29 cellular contexts compared by ENCODE assay signal in the genomic region with DNA sequence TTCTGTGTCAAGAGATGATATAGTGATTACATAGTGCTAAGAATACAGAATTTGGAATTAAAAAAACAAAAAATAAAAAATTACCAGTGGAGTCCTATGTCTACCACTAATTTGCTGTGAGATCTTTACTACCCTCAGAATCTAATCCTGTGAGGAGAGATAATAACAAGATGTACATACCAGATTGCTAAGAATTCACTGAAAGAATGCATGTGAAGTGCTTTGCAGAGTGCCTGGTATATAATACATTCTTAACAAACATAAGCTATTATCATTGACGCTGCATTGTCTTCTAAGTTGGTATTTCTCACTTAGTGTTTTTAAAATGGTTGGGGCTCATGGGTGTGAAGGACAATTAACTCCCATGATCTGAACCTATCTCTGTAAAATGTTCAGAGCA.
"Had no signal": no experiment of that assay in that cellular context is flagged by ENCODE, and none has a peak within 500 bp of the region (broad histone marks: within the 10 kb centered on the region; RNA-seq: fewer than 3 reads in every experiment).

No MANE protein-coding gene starts in this region.

- H3K4me1 Mint-ChIP-seq: naive thymus-derived CD8-positive, alpha-beta T cell; nephron progenitor cell; neural crest cell; stimulated activated effector memory CD8-positive, alpha-beta T cell treated with anti-CD3 and anti-CD28 coated beads, Interleukin-12 subunit alpha, Interleukin-12 subunit beta, amount 100 ng/mL, for 72 hours; stimulated activated naive B cell treated with anti-CD40 and anti-IgM and Interleukin-4, amounts not matched to agents 10 μg/mL and 1 μg/mL and 100 μg/mL, for 72 hours had no signal

- H3K9me3 ChIP-seq: neutrophil, pancreas, right lobe of liver, sigmoid colon, stomach, thoracic aorta, thyroid gland, upper lobe of right lung had no signal

- H3K4me3 ChIP-seq: pancreas, psoas muscle, right lobe of liver, sigmoid colon, stomach, thoracic aorta, thyroid gland, tibial nerve, upper lobe of right lung, uterus had no signal

- DNase-seq: naive thymus-derived CD8-positive, alpha-beta T cell; nephron progenitor cell; nucleus accumbens; pancreas; posterior cingulate gyrus; psoas muscle; right cardiac atrium; right lobe of liver; sigmoid colon; small intestine; stimulated activated CD4-positive, alpha-beta T cell treated with anti-CD3 and anti-CD28 coated beads, Interleukin-15, amount 100 ng/mL, for 24 hours; stimulated activated CD4-positive, alpha-beta T cell treated with anti-CD3 and anti-CD28 coated beads, Interleukin-2, amount 100 ng/mL, for 24 hours; stimulated activated CD4-positive, alpha-beta T cell treated with anti-CD3 and anti-CD28 coated beads, Interleukin-2, amount 100 ng/mL, for 48 hours; stimulated activated CD4-positive, alpha-beta T cell treated with anti-CD3 and anti-CD28 coated beads, Interleukin-4, amount 100 ng/mL, for 24 hours; stimulated activated naive B cell treated with anti-CD40 and anti-IgM and Interleukin-4, amounts not matched to agents 10 μg/mL and 1 μg/mL and 100 μg/mL, for 72 hours; stimulated activated naive CD4-positive, alpha-beta T cell treated with Interleukin-2 at 50 U/mL for 16 hours; stomach; thyroid gland; upper lobe of right lung; uterus had no signal

- ATAC-seq: naive thymus-derived CD8-positive, alpha-beta T cell; natural killer cell treated with Interleukin-12 subunit alpha and Interleukin-12 subunit beta and Interleukin-15 and Interleukin-18, amount 100 ng/mL, for 72 hours; pancreas; psoas muscle; right cardiac atrium; right lobe of liver; stimulated activated effector memory CD8-positive, alpha-beta T cell treated with anti-CD3 and anti-CD28 coated beads, Interleukin-12 subunit alpha, Interleukin-12 subunit beta, amount 100 ng/mL, for 72 hours; stimulated activated naive B cell treated with anti-CD40 and anti-IgM and Interleukin-4, amounts not matched to agents 10 μg/mL and 1 μg/mL and 100 μg/mL, for 72 hours; upper lobe of right lung had no signal

- H3K27me3 Mint-ChIP-seq: naive thymus-derived CD8-positive, alpha-beta T cell; natural killer cell treated with Interleukin-12 subunit alpha and Interleukin-12 subunit beta and Interleukin-15 and Interleukin-18, amount 100 ng/mL, for 72 hours; progenitor cell of endocrine pancreas; stimulated activated naive B cell treated with anti-CD40 and anti-IgM and Interleukin-4, amounts not matched to agents 10 μg/mL and 1 μg/mL and 100 μg/mL, for 72 hours; stimulated activated naive CD8-positive, alpha-beta T cell treated with anti-CD3 and anti-CD28 coated beads, Interleukin-15, Interleukin-2, amounts not matched to agents 100 ng/mL and 50 ng/mL, for 24 hours had no signal

- H3K27me3 ChIP-seq: neutrophil, pancreas, right lobe of liver, sigmoid colon, stomach, thyroid gland, tibial nerve, upper lobe of right lung, uterus had no signal

- H3K36me3 Mint-ChIP-seq: natural killer cell treated with Interleukin-12 subunit alpha and Interleukin-12 subunit beta and Interleukin-15 and Interleukin-18, amount 100 ng/mL, for 72 hours; stimulated activated effector memory CD8-positive, alpha-beta T cell treated with anti-CD3 and anti-CD28 coated beads, Interleukin-12 subunit alpha, Interleukin-12 subunit beta, amount 100 ng/mL, for 72 hours; stimulated activated naive B cell treated with anti-CD40 and anti-IgM and Interleukin-4, amounts not matched to agents 10 μg/mL and 1 μg/mL and 100 μg/mL, for 72 hours; type B pancreatic cell had no signal

- H3K27ac Mint-ChIP-seq: naive thymus-derived CD8-positive, alpha-beta T cell; natural killer cell treated with Interleukin-12 subunit alpha and Interleukin-12 subunit beta and Interleukin-15 and Interleukin-18, amount 100 ng/mL, for 72 hours; progenitor cell of endocrine pancreas; stimulated activated effector memory CD8-positive, alpha-beta T cell treated with anti-CD3 and anti-CD28 coated beads, Interleukin-12 subunit alpha, Interleukin-12 subunit beta, amount 100 ng/mL, for 72 hours; stimulated activated naive B cell treated with anti-CD40 and anti-IgM and Interleukin-4, amounts not matched to agents 10 μg/mL and 1 μg/mL and 100 μg/mL, for 72 hours; stimulated activated naive CD8-positive, alpha-beta T cell treated with anti-CD3 and anti-CD28 coated beads, Interleukin-15, Interleukin-2, amounts not matched to agents 100 ng/mL and 50 ng/mL, for 24 hours; type B pancreatic cell had no signal

- H3K36me3 ChIP-seq: neutrophil, pancreas, right lobe of liver, sigmoid colon, stomach, thoracic aorta, thyroid gland, tibial nerve, upper lobe of right lung, uterus had no signal

- H3K4me3 Mint-ChIP-seq: naive thymus-derived CD8-positive, alpha-beta T cell; natural killer cell treated with Interleukin-12 subunit alpha and Interleukin-12 subunit beta and Interleukin-15 and Interleukin-18, amount 100 ng/mL, for 72 hours; nephron progenitor cell; neural crest cell; stimulated activated effector memory CD8-positive, alpha-beta T cell treated with anti-CD3 and anti-CD28 coated beads, Interleukin-12 subunit alpha, Interleukin-12 subunit beta, amount 100 ng/mL, for 72 hours; stimulated activated naive B cell treated with anti-CD40 and anti-IgM and Interleukin-4, amounts not matched to agents 10 μg/mL and 1 μg/mL and 100 μg/mL, for 72 hours; stimulated activated naive CD8-positive, alpha-beta T cell treated with anti-CD3 and anti-CD28 coated beads, Interleukin-15, Interleukin-2, amounts not matched to agents 100 ng/mL and 50 ng/mL, for 24 hours; type B pancreatic cell had no signal

- H3K27ac ChIP-seq: neutrophil, pancreas, psoas muscle, right lobe of liver, sigmoid colon, stomach, thoracic aorta, thyroid gland, tibial nerve, upper lobe of right lung, uterus had no signal

- H3K9me3 Mint-ChIP-seq: nephron progenitor cell, neural crest cell had no signal

- H3K4me1 ChIP-seq: pancreas, psoas muscle, right lobe of liver, sigmoid colon, stomach, thyroid gland, tibial nerve, upper lobe of right lung, uterus had no signal
